Comparison of ENCODE assay signal across 1 cellular context in the genomic region with DNA sequence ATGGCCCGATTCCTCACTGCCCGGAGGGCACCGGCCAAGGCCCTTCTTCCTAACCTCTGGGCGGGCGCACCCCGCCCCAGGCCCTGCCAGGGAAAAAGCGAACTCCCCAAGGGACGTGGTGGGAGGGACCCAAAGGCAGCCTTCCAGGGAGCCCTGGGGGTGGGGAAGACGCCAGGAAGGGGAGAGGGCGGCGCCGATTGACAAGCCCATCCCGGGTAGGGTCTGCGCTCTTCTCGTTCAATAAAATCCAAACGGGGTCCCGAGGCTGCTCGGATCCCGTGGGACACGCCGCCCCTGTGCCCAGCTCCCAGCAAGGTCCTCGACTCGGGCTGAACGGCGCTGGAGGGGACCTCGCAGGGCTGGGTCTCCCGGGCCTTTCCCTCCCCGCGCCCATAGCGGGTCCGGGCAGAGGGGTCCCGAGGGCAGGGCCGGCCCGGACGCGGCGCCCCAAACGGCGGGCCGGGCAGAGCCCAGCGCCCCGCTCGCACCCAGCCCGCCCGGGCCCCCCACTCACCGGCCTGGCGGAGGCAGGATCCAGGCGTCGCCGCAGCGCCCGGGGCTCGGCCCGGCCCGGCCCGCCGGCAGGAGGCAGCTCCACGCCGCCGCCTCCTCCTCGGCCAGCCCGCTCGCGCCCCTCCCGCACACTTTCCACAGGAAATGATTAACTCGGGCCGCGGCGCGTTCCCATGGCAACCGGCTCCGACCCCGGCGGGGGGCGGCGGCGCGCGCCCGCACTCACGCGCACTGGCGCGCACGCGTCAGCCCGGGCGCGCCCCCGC.
TF ChIP-seq lines count a peak whose summit lies in the region.

A gene with protein sequence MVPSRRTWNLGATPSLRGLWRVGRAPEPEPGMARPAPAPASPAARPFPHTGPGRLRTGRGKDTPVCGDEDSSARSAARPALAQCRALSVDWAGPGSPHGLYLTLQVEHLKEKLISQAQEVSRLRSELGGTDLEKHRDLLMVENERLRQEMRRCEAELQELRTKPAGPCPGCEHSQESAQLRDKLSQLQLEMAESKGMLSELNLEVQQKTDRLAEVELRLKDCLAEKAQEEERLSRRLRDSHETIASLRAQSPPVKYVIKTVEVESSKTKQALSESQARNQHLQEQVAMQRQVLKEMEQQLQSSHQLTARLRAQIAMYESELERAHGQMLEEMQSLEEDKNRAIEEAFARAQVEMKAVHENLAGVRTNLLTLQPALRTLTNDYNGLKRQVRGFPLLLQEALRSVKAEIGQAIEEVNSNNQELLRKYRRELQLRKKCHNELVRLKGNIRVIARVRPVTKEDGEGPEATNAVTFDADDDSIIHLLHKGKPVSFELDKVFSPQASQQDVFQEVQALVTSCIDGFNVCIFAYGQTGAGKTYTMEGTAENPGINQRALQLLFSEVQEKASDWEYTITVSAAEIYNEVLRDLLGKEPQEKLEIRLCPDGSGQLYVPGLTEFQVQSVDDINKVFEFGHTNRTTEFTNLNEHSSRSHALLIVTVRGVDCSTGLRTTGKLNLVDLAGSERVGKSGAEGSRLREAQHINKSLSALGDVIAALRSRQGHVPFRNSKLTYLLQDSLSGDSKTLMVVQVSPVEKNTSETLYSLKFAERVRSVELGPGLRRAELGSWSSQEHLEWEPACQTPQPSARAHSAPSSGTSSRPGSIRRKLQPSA (minus strand): TSS at position 636 of the 779 bp plus-strand sequence. CDS start 4,248 bp downstream, outside the sequence.

TF ChIP-seq in HepG2, 621 proteins besides CTCF, POLR2A, EP300 and RAD21 (continued from another document and continues in another):
- TF ChIP-seq, protein P1, sequence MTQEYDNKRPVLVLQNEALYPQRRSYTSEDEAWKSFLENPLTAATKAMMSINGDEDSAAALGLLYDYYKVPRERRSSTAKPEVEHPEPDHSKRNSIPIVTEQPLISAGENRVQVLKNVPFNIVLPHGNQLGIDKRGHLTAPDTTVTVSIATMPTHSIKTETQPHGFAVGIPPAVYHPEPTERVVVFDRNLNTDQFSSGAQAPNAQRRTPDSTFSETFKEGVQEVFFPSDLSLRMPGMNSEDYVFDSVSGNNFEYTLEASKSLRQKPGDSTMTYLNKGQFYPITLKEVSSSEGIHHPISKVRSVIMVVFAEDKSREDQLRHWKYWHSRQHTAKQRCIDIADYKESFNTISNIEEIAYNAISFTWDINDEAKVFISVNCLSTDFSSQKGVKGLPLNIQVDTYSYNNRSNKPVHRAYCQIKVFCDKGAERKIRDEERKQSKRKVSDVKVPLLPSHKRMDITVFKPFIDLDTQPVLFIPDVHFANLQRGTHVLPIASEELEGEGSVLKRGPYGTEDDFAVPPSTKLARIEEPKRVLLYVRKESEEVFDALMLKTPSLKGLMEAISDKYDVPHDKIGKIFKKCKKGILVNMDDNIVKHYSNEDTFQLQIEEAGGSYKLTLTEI (CRISPR knock-in tag; conservative IDR thresholded peaks at IDR 0.05): no peak
- TF ChIP-seq KMT2B (CRISPR knock-in tag; IDR thresholded peaks at IDR 0.05): 0 out of 2 replicates have a peak, but pooled peaks have one; percentile 29
- TF ChIP-seq, protein P2, sequence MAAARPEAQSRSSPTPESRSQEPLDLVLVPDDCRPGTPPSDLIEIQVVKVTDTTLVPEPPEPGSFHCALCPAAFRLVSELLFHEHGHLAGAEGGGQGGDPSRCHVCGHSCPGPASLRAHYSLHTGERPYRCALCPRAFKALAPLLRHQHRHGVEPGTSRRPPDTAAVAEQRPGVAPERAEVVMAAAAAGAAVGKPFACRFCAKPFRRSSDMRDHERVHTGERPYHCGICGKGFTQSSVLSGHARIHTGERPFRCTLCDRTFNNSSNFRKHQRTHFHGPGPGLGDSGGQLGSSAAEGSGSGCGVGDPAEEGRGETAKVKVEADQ (CRISPR knock-in tag; IDR thresholded peaks at IDR 0.05; ENCODE audit: borderline replicate concordance): no peak
- no peak for TF ChIP-seq ARNTL (CRISPR knock-in tag; IDR thresholded peaks at IDR 0.05)
- no peak for TF ChIP-seq TCF7 (IDR thresholded peaks at IDR 0.05; ENCODE audit: low read depth)
- no peak for TF ChIP-seq HDAC6 (IDR thresholded peaks at IDR 0.05; ENCODE audit: low read depth, low read length)
- TF ChIP-seq JDP2 (CRISPR knock-in tag; IDR thresholded peaks at IDR 0.05; ENCODE audit: borderline replicate concordance): no peak
- TF ChIP-seq DPF2 (CRISPR knock-in tag; IDR thresholded peaks at IDR 0.05; ENCODE audit: borderline replicate concordance, low read depth): no peak
- TF ChIP-seq NFE2L2 (IDR thresholded peaks at IDR 0.05; ENCODE audit: low read length): no peak
- TF ChIP-seq, protein P3, sequence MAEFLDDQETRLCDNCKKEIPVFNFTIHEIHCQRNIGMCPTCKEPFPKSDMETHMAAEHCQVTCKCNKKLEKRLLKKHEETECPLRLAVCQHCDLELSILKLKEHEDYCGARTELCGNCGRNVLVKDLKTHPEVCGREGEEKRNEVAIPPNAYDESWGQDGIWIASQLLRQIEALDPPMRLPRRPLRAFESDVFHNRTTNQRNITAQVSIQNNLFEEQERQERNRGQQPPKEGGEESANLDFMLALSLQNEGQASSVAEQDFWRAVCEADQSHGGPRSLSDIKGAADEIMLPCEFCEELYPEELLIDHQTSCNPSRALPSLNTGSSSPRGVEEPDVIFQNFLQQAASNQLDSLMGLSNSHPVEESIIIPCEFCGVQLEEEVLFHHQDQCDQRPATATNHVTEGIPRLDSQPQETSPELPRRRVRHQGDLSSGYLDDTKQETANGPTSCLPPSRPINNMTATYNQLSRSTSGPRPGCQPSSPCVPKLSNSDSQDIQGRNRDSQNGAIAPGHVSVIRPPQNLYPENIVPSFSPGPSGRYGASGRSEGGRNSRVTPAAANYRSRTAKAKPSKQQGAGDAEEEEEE (CRISPR knock-in tag; IDR thresholded peaks at IDR 0.05; ENCODE audit: borderline replicate concordance): 0 out of 2 replicates have a peak, but pooled peaks have one; percentile 2
- TF ChIP-seq, protein P4, sequence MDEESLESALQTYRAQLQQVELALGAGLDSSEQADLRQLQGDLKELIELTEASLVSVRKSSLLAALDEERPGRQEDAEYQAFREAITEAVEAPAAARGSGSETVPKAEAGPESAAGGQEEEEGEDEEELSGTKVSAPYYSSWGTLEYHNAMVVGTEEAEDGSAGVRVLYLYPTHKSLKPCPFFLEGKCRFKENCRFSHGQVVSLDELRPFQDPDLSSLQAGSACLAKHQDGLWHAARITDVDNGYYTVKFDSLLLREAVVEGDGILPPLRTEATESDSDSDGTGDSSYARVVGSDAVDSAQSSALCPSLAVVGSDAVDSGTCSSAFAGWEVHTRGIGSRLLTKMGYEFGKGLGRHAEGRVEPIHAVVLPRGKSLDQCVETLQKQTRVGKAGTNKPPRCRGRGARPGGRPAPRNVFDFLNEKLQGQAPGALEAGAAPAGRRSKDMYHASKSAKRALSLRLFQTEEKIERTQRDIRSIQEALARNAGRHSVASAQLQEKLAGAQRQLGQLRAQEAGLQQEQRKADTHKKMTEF (CRISPR knock-in tag; IDR thresholded peaks at IDR 0.05): 0 out of 2 replicates have a peak, but pooled peaks have one; percentile 41
- TF ChIP-seq HIVEP1 (CRISPR knock-in tag; IDR thresholded peaks at IDR 0.05): peak; percentile 63; the same call in 1 of the 2 replicates
- 0 out of 2 replicates have a peak, but pooled peaks have one; percentile 26 for TF ChIP-seq GFI1 (CRISPR knock-in tag; IDR thresholded peaks at IDR 0.05; ENCODE audit: borderline replicate concordance)
- no peak for TF ChIP-seq ZNF790 (CRISPR knock-in tag; IDR thresholded peaks at IDR 0.05; ENCODE audit: borderline replicate concordance)
- no peak for TF ChIP-seq CHD4 (IDR thresholded peaks at IDR 0.05; ENCODE audit: borderline replicate concordance, low read length)
- TF ChIP-seq TCF7L2 (IDR thresholded peaks at IDR 0.05; ENCODE audit: low read depth, low read length): no peak
- TF ChIP-seq YY1 (IDR thresholded peaks at IDR 0.05; ENCODE audit: insufficient read depth, insufficient replicate concordance, low read depth, low read length): peak; percentile 68
- TF ChIP-seq HMG20A (CRISPR knock-in tag; IDR thresholded peaks at IDR 0.05; ENCODE audit: borderline replicate concordance): no peak
- TF ChIP-seq MYNN (CRISPR knock-in tag; IDR thresholded peaks at IDR 0.05; ENCODE audit: low read depth): 0 out of 2 replicates have a peak, but pooled peaks have one; percentile 76
- TF ChIP-seq, protein P5, sequence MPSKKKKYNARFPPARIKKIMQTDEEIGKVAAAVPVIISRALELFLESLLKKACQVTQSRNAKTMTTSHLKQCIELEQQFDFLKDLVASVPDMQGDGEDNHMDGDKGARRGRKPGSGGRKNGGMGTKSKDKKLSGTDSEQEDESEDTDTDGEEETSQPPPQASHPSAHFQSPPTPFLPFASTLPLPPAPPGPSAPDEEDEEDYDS (CRISPR knock-in tag; IDR thresholded peaks at IDR 0.05): no peak
- TF ChIP-seq, protein P6, sequence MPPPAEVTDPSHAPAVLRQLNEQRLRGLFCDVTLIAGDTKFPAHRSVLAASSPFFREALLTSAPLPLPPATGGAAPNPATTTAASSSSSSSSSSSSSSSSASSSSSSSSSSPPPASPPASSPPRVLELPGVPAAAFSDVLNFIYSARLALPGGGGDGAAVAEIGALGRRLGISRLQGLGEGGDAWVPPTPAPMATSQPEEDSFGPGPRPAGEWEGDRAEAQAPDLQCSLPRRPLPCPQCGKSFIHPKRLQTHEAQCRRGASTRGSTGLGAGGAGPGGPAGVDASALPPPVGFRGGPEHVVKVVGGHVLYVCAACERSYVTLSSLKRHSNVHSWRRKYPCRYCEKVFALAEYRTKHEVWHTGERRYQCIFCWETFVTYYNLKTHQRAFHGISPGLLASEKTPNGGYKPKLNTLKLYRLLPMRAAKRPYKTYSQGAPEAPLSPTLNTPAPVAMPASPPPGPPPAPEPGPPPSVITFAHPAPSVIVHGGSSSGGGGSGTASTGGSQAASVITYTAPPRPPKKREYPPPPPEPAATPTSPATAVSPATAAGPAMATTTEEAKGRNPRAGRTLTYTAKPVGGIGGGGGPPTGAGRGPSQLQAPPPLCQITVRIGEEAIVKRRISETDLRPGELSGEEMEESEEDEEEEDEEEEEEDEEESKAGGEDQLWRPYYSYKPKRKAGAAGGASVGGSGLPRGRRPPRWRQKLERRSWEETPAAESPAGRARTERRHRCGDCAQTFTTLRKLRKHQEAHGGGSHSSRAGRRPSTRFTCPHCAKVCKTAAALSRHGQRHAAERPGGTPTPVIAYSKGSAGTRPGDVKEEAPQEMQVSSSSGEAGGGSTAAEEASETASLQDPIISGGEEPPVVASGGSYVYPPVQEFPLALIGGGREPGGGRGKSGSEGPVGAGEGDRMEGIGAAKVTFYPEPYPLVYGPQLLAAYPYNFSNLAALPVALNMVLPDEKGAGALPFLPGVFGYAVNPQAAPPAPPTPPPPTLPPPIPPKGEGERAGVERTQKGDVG (CRISPR knock-in tag; IDR thresholded peaks at IDR 0.05; ENCODE audit: borderline replicate concordance): no peak; the same call in 1 of the 2 replicates
- TF ChIP-seq KAT7 (CRISPR knock-in tag; IDR thresholded peaks at IDR 0.05; ENCODE audit: borderline replicate concordance): no peak
- TF ChIP-seq, protein P7, sequence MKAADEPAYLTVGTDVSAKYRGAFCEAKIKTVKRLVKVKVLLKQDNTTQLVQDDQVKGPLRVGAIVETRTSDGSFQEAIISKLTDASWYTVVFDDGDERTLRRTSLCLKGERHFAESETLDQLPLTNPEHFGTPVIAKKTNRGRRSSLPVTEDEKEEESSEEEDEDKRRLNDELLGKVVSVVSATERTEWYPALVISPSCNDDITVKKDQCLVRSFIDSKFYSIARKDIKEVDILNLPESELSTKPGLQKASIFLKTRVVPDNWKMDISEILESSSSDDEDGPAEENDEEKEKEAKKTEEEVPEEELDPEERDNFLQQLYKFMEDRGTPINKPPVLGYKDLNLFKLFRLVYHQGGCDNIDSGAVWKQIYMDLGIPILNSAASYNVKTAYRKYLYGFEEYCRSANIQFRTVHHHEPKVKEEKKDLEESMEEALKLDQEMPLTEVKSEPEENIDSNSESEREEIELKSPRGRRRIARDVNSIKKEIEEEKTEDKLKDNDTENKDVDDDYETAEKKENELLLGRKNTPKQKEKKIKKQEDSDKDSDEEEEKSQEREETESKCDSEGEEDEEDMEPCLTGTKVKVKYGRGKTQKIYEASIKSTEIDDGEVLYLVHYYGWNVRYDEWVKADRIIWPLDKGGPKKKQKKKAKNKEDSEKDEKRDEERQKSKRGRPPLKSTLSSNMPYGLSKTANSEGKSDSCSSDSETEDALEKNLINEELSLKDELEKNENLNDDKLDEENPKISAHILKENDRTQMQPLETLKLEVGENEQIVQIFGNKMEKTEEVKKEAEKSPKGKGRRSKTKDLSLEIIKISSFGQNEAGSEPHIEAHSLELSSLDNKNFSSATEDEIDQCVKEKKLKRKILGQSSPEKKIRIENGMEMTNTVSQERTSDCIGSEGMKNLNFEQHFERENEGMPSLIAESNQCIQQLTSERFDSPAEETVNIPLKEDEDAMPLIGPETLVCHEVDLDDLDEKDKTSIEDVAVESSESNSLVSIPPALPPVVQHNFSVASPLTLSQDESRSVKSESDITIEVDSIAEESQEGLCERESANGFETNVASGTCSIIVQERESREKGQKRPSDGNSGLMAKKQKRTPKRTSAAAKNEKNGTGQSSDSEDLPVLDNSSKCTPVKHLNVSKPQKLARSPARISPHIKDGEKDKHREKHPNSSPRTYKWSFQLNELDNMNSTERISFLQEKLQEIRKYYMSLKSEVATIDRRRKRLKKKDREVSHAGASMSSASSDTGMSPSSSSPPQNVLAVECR (CRISPR knock-in tag; IDR thresholded peaks at IDR 0.05; ENCODE audit: borderline replicate concordance): no peak
- TF ChIP-seq, protein P8, sequence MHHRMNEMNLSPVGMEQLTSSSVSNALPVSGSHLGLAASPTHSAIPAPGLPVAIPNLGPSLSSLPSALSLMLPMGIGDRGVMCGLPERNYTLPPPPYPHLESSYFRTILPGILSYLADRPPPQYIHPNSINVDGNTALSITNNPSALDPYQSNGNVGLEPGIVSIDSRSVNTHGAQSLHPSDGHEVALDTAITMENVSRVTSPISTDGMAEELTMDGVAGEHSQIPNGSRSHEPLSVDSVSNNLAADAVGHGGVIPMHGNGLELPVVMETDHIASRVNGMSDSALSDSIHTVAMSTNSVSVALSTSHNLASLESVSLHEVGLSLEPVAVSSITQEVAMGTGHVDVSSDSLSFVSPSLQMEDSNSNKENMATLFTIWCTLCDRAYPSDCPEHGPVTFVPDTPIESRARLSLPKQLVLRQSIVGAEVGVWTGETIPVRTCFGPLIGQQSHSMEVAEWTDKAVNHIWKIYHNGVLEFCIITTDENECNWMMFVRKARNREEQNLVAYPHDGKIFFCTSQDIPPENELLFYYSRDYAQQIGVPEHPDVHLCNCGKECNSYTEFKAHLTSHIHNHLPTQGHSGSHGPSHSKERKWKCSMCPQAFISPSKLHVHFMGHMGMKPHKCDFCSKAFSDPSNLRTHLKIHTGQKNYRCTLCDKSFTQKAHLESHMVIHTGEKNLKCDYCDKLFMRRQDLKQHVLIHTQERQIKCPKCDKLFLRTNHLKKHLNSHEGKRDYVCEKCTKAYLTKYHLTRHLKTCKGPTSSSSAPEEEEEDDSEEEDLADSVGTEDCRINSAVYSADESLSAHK (CRISPR knock-in tag; IDR thresholded peaks at IDR 0.05; ENCODE audit: borderline replicate concordance): no peak
